In genomic region chr4:140309124-140309870, GRCh38 we compare ENCODE assay signal across 10 cellular contexts.
DNase-seq lines count a peak whose midpoint lies in the region; ATAC-seq and TF ChIP-seq lines count a peak whose summit lies in the region.
"Had no signal": no experiment of that assay in that cellular context is flagged by ENCODE, and none has a peak within 500 bp of the region (broad histone marks: within the 10 kb centered on the region; RNA-seq: fewer than 3 reads in every experiment).

No MANE protein-coding gene starts in this region.

- CTCF ChIA-PET in T-cell (lab: Charles Lee) = interaction anchor here in 1 of 2 donors (0.7 kb wide), 1 partner anchor 170 kb away, joined by 3 read pairs; no protein-coding TSS in a partner anchor

- H3K9me3 ChIP-seq in OCI-LY3 (ENCODE audit: insufficient read depth, low read length) (no peaks in the 10 kb centered on the region), esophagus squamous epithelium (no peaks in the 10 kb centered on the region), psoas muscle (no peaks in the 10 kb centered on the region)
- H3K9me3 ChIP-seq: lower lobe of right lung had no signal

- POLR2A ChIA-PET in T-cell (lab: Charles Lee) = no interaction called here

- H3K9me3 Mint-ChIP-seq in T-cell = no peaks in the 10 kb centered on the region
- peaks cover 4% of the 10 kb centered on the region for H3K9me3 Mint-ChIP-seq in mesothelial cell of epicardium

- peak; percentile 29; the same call in 1 of the 2 replicates for TF ChIP-seq CTCF in OCI-LY3 (IDR thresholded peaks at IDR 0.05; ENCODE audit: low read depth, low read length)
- no peak for TF ChIP-seq CTCF in esophagus squamous epithelium (IDR thresholded peaks at IDR 0.05)
- peak; percentile 26 for TF ChIP-seq CTCF in psoas muscle (IDR thresholded peaks at IDR 0.05)
- TF ChIP-seq CTCF in mesothelial cell of epicardium (IDR thresholded peaks at IDR 0.05; ENCODE audit: unreplicated experiment) = no peak

- WGBS in esophagus squamous epithelium, 2 donors = 56 to 63% methylated on average over 1 of the region's 1 CpG
- WGBS in psoas muscle, 3 donors = 33 to 56% (median 55%) methylated on average over 1 of the region's 1 CpG

- TF ChIP-seq POLR2A in esophagus squamous epithelium (IDR thresholded peaks at IDR 0.05) = no peak

- H3K27ac ChIP-seq in OCI-LY3 (ENCODE audit: low read length) = no peak overlapping the region
- H3K27ac ChIP-seq in esophagus squamous epithelium = peak overlapping the region; percentile 76 to 84 (median 80)
- peak overlapping the region; percentile 88 for H3K27ac ChIP-seq in psoas muscle

- H3K4me1 ChIP-seq in OCI-LY3 (ENCODE audit: low read length) (0 out of 2 replicates have a peak, but pooled peaks cover 3% of the 10 kb centered on the region), esophagus squamous epithelium (peaks cover 7 to 32% (median 12%) of the 10 kb centered on the region in 3 donors), psoas muscle (peaks cover 20% of the 10 kb centered on the region)
- H3K4me1 ChIP-seq: lower lobe of right lung had no signal

- H3K4me3 ChIP-seq in OCI-LY3 (ENCODE audit: low read length) = no peak overlapping the region
- no peak overlapping the region for H3K4me3 ChIP-seq in esophagus squamous epithelium
- peak overlapping the region; percentile 43 for H3K4me3 ChIP-seq in psoas muscle
- H3K4me3 ChIP-seq: lower lobe of right lung had no signal

- H3K36me3 Mint-ChIP-seq in T-cell = no peaks in the 10 kb centered on the region
- no peaks in the 10 kb centered on the region for H3K36me3 Mint-ChIP-seq in mesothelial cell of epicardium

- H3K36me3 ChIP-seq in OCI-LY3 (replicated peaks; ENCODE audit: low read depth, low read length) (no peaks in the 10 kb centered on the region), esophagus squamous epithelium (no peaks in the 10 kb centered on the region), psoas muscle (ENCODE audit: insufficient read depth in 1 of 2, low read depth in 1 of 2) (no peaks in the 10 kb centered on the region)
- H3K36me3 ChIP-seq: lower lobe of right lung had no signal

- H3K4me1 Mint-ChIP-seq in T-cell (no peaks in the 10 kb centered on the region), mesothelial cell of epicardium (peaks cover 23% of the 10 kb centered on the region)

- H3K9ac ChIP-seq in OCI-LY3 (ENCODE audit: low read length) = no peak overlapping the region

- peak; percentile 69 for DNase-seq in EL
- no peak for DNase-seq in esophagus squamous epithelium (lab: John Stamatoyannopoulos, UW)
- DNase-seq in psoas muscle = no peak
- no peak for DNase-seq in foreskin melanocyte
- no peak for DNase-seq in T-cell
- DNase-seq in NCI-H446 treated with DMSO at 0.1 percent for 48 hours (lab: John Stamatoyannopoulos, UW) = no peak
- no peak for DNase-seq in mesothelial cell of epicardium (ENCODE audit: low spot score in 2 of 2, unreplicated experiment in 2 of 2)
- DNase-seq: activated CD4-positive, alpha-beta T cell treated with anti-CD3 and anti-CD28 coated beads, Interleukin-2, amount 50 U/mL, for 1 hour; lower lobe of right lung had no signal

- H3K4me3 Mint-ChIP-seq in T-cell (no peak overlapping the region), mesothelial cell of epicardium (no peak overlapping the region)

- no peaks in the 10 kb centered on the region for H3K79me2 ChIP-seq in OCI-LY3 (ENCODE audit: low read length)

- H3K27me3 Mint-ChIP-seq in T-cell (peaks cover 3 to 10% of the 10 kb centered on the region in 2 donors), mesothelial cell of epicardium (ENCODE audit: low read depth) (peaks cover 2% of the 10 kb centered on the region)

- no peaks in the 10 kb centered on the region for H4K20me1 ChIP-seq in OCI-LY3 (ENCODE audit: insufficient read depth, low read length)

- H3K4me2 ChIP-seq in OCI-LY3 (ENCODE audit: low read length) = no peak overlapping the region

- ATAC-seq in psoas muscle (peak; percentile 31 to 70 (median 68)), T-cell (replicated peaks in 1 of 4) (no peak)

- no peak overlapping the region for H2AFZ ChIP-seq in OCI-LY3 (ENCODE audit: low read depth, low read length)

- H3K27me3 ChIP-seq in OCI-LY3 (ENCODE audit: low read depth, low read length) = peaks cover 68% of the 10 kb centered on the region
- H3K27me3 ChIP-seq in esophagus squamous epithelium = no peaks in the 10 kb centered on the region
- no peaks in the 10 kb centered on the region for H3K27me3 ChIP-seq in psoas muscle (ENCODE audit: insufficient read depth in 3 of 3, low read length in 2 of 3)

- intact Hi-C loops in esophagus squamous epithelium (cut with DNase I) (no loop called here), psoas muscle (cut with DNase I) (no loop called here)

- H3K27ac Mint-ChIP-seq in T-cell (no peak overlapping the region), mesothelial cell of epicardium (no peak overlapping the region)

Comparison
In these comparisons a context has a peak if more than half of its experiments do, and no peak if none do; other contexts are left out.
1. CTCF ChIP-seq: peak in OCI-LY3 (single experiment) and psoas muscle (single experiment); none in esophagus squamous epithelium (0 of 6) and mesothelial cell of epicardium (single experiment).
2. ATAC-seq: peak in psoas muscle (4 of 4); none in T-cell (0 of 4).